8 cellular contexts compared by ENCODE assay signal in the genomic region with DNA sequence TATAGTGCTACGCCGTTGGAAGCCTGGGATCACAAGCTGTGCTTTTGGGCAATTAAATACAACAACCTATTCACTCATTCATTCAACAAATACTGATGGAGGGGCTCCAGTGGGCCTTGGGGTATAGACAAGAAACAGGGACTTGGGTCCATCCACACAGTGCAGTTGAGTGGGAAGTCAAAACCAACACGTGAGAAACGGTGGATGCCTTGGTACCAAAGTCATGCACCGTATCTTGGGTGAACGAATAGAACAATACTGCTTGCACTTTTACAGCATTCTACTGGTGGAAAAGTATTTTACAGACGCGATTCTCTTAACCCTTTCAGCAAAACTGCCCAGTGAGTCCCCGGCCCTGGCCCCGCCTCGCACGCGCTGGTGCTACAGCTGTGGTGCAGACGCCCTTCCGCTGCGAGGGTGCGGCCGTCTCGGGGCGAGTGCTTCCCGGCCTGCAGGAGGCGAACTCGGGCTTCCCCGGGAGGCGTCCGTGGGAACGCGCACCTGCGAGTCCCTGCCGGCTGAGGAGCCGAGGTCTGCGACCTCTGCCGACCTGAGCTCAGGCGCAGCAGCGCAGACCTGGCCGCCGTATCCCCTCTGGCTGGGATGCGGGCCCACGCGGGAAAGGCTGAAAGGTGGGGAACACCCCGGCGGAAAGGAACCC. TPM values are rescaled to one million over a fixed set of nuclear protein-coding genes. Genes with fewer than 3 reads are reported as not detected.
A peak's percentile ranks its signal among the peaks of the same experiment; 100 is the strongest.
DNase-seq lines count a peak whose midpoint lies in the region; ATAC-seq and TF ChIP-seq lines count a peak whose summit lies in the region.

No MANE protein-coding gene starts in this region.

- H2AFZ ChIP-seq in neuron (ENCODE audit: low read depth, low read length): peak overlapping the region; percentile 94

- TF ChIP-seq CTCF in CD14-positive monocyte (IDR thresholded peaks at IDR 0.05) (peak; percentile 71), foreskin fibroblast (IDR thresholded peaks at IDR 0.05; ENCODE audit: low read depth, low read length) (peak; percentile 69)

- peak overlapping the region; percentile 38 for H3K27ac ChIP-seq in substantia nigra (ENCODE audit: low read depth, low read length, poor library complexity, severe bottlenecking)

- intact Hi-C loops in CD14-positive monocyte (cut with micrococcal nuclease): loop anchor here in 1 of 2 donors (5.0 to 10.0 kb wide), 2 partner anchors 201 to 306 kb away; a partner anchor contains a TSS

- DNase-seq in CD14-positive monocyte (ENCODE audit: low spot score): peak; percentile 51
- peak; percentile 18 to 42 for DNase-seq in activated T-helper 1 cell treated with anti-CD3 and anti-CD28 coated beads, Interleukin-2, amount 50 U/mL, for 16 hours (ENCODE audit: low read depth in 1 of 2, low spot score in 1 of 2)
- peak; percentile 71 to 92 for DNase-seq in foreskin fibroblast
- DNase-seq in substantia nigra (lab: John Stamatoyannopoulos, UW): peak in 24 of 49 donors; percentile 12 to 57 (median 37)

- no peaks in the 10 kb centered on the region for H3K36me3 ChIP-seq in neuron (ENCODE audit: insufficient read depth, low read length)

- no peaks in the 10 kb centered on the region for H3K27me3 ChIP-seq in neuron (ENCODE audit: insufficient read depth, low read length)

- H3K27ac Mint-ChIP-seq in CD14-positive monocyte: peak overlapping the region in 4 of 7 donors; percentile 37 to 50 (median 46)

- H3K4me1 Mint-ChIP-seq in CD14-positive monocyte: peaks cover 12% of the 10 kb centered on the region

- peaks cover 0 to 6% of the 10 kb centered on the region in 2 donors for H3K36me3 Mint-ChIP-seq in CD14-positive monocyte

- ATAC-seq in GM19328 (IDR thresholded peaks at IDR 0.05; ENCODE audit: unreplicated experiment) (peak; percentile 62), HG03442 (IDR thresholded peaks at IDR 0.05; ENCODE audit: unreplicated experiment) (peak; percentile 49)

- peaks cover 0 to 3% (median 0%) of the 10 kb centered on the region in 7 donors for H3K9me3 Mint-ChIP-seq in CD14-positive monocyte

- peaks cover 30 to 47% (median 42%) of the 10 kb centered on the region in 3 donors for H3K27me3 Mint-ChIP-seq in CD14-positive monocyte (ENCODE audit: low read depth in 3 of 3)

- peaks cover 8% of the 10 kb centered on the region for H3K4me1 ChIP-seq in neuron (ENCODE audit: insufficient read depth, low read length)

- H3K4me3 ChIP-seq in foreskin fibroblast (ENCODE audit: low read depth in 1 of 2, low read length in 2 of 2) (peak overlapping the region; percentile 62 to 85), neuron (ENCODE audit: low read length) (peak overlapping the region; percentile 79)

- H3K9me3 ChIP-seq in neuron (ENCODE audit: low read length): no peaks in the 10 kb centered on the region

- peak overlapping the region; percentile 79 to 90 for H3K4me3 Mint-ChIP-seq in CD14-positive monocyte

TF ChIP-seq in PFSK-1, 5 proteins besides CTCF, POLR2A, EP300 and RAD21:
- TF ChIP-seq, protein P1, sequence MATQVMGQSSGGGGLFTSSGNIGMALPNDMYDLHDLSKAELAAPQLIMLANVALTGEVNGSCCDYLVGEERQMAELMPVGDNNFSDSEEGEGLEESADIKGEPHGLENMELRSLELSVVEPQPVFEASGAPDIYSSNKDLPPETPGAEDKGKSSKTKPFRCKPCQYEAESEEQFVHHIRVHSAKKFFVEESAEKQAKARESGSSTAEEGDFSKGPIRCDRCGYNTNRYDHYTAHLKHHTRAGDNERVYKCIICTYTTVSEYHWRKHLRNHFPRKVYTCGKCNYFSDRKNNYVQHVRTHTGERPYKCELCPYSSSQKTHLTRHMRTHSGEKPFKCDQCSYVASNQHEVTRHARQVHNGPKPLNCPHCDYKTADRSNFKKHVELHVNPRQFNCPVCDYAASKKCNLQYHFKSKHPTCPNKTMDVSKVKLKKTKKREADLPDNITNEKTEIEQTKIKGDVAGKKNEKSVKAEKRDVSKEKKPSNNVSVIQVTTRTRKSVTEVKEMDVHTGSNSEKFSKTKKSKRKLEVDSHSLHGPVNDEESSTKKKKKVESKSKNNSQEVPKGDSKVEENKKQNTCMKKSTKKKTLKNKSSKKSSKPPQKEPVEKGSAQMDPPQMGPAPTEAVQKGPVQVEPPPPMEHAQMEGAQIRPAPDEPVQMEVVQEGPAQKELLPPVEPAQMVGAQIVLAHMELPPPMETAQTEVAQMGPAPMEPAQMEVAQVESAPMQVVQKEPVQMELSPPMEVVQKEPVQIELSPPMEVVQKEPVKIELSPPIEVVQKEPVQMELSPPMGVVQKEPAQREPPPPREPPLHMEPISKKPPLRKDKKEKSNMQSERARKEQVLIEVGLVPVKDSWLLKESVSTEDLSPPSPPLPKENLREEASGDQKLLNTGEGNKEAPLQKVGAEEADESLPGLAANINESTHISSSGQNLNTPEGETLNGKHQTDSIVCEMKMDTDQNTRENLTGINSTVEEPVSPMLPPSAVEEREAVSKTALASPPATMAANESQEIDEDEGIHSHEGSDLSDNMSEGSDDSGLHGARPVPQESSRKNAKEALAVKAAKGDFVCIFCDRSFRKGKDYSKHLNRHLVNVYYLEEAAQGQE (IDR thresholded peaks at IDR 0.05; ENCODE audit: insufficient read depth in 1 of 2, low read depth in 2 of 2, low read length in 2 of 2): no peak
- peak; percentile 73 for TF ChIP-seq FOXP2 (optimal IDR thresholded peaks at IDR 0.05; ENCODE audit: borderline replicate concordance, extremely low read depth, extremely low read length, insufficient read depth)

RNA-seq across cellular contexts. Expression of a gene that starts 8.3 kb away (rescaled TPM):
- under 1 TPM in 1 of 2 donors, not detected in 1; 0.11 TPM for polyA plus RNA-seq in CD14-positive monocyte
- 2.3 TPM for polyA plus RNA-seq in PFSK-1 (2012; ENCODE audit: insufficient read length, low read depth)
